ENCODE assay signal across 1 cellular context in the genomic region with DNA sequence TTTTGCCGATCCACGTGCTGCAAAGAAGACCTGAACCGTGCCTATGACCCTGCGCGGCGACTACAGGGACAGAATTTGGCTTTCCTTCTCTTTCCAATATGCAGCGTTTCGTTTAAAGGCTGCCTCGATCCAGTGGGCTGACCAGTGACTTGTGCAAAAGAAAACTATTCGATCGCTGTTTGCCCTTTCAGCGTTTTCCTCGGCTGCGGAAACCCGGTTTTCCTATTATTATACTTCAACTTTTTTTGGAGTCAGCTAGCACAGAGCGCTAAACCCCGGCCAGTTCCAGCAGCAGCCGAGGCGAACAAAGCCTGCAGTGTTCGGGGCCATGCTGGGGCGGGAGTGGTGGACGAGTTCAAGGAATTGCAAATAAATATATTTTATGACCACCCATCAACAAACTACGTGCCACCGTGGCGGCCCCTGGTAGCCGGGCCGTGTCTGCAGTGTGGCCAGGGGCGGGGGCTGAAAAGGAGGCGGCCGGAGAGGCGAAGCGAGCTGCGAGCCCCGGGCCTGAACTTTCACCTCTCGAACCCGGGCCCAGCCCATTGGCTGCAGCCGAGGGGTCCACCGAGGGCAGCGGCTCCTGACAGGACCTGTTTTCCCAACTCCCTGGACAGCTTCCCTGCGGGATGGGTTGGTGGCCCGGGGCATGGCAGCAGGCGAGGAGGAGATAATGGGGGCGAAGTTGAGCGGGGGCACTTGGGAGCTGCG.
TF ChIP-seq lines count a peak whose summit lies in the region.

No MANE protein-coding gene starts in this region.

TF ChIP-seq in HepG2, 621 proteins besides CTCF, POLR2A, EP300 and RAD21 (continued from another document):
- TF ChIP-seq ZNF552 (CRISPR knock-in tag; IDR thresholded peaks at IDR 0.05; ENCODE audit: borderline replicate concordance): no peak
- TF ChIP-seq NR2C2 (CRISPR knock-in tag; IDR thresholded peaks at IDR 0.05; ENCODE audit: borderline replicate concordance): peak; percentile 63
- TF ChIP-seq, protein P1, sequence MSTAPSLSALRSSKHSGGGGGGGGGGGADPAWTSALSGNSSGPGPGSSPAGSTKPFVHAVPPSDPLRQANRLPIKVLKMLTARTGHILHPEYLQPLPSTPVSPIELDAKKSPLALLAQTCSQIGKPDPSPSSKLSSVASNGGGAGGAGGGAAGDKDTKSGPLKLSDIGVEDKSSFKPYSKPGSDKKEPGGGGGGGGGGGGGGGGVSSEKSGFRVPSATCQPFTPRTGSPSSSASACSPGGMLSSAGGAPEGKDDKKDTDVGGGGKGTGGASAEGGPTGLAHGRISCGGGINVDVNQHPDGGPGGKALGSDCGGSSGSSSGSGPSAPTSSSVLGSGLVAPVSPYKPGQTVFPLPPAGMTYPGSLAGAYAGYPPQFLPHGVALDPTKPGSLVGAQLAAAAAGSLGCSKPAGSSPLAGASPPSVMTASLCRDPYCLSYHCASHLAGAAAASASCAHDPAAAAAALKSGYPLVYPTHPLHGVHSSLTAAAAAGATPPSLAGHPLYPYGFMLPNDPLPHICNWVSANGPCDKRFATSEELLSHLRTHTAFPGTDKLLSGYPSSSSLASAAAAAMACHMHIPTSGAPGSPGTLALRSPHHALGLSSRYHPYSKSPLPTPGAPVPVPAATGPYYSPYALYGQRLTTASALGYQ (CRISPR knock-in tag; IDR thresholded peaks at IDR 0.05): no peak
- TF ChIP-seq, protein P2, sequence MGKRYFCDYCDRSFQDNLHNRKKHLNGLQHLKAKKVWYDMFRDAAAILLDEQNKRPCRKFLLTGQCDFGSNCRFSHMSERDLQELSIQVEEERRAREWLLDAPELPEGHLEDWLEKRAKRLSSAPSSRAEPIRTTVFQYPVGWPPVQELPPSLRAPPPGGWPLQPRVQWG (CRISPR knock-in tag; IDR thresholded peaks at IDR 0.05; ENCODE audit: borderline replicate concordance, low read depth): no peak
- no peak for TF ChIP-seq ZSCAN29 (CRISPR knock-in tag; conservative IDR thresholded peaks at IDR 0.05)
- TF ChIP-seq TBP (CRISPR knock-in tag; IDR thresholded peaks at IDR 0.05): no peak
- TF ChIP-seq, protein P3, sequence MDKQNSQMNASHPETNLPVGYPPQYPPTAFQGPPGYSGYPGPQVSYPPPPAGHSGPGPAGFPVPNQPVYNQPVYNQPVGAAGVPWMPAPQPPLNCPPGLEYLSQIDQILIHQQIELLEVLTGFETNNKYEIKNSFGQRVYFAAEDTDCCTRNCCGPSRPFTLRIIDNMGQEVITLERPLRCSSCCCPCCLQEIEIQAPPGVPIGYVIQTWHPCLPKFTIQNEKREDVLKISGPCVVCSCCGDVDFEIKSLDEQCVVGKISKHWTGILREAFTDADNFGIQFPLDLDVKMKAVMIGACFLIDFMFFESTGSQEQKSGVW (CRISPR knock-in tag; IDR thresholded peaks at IDR 0.05; ENCODE audit: borderline replicate concordance): no peak
- TF ChIP-seq, protein P4, sequence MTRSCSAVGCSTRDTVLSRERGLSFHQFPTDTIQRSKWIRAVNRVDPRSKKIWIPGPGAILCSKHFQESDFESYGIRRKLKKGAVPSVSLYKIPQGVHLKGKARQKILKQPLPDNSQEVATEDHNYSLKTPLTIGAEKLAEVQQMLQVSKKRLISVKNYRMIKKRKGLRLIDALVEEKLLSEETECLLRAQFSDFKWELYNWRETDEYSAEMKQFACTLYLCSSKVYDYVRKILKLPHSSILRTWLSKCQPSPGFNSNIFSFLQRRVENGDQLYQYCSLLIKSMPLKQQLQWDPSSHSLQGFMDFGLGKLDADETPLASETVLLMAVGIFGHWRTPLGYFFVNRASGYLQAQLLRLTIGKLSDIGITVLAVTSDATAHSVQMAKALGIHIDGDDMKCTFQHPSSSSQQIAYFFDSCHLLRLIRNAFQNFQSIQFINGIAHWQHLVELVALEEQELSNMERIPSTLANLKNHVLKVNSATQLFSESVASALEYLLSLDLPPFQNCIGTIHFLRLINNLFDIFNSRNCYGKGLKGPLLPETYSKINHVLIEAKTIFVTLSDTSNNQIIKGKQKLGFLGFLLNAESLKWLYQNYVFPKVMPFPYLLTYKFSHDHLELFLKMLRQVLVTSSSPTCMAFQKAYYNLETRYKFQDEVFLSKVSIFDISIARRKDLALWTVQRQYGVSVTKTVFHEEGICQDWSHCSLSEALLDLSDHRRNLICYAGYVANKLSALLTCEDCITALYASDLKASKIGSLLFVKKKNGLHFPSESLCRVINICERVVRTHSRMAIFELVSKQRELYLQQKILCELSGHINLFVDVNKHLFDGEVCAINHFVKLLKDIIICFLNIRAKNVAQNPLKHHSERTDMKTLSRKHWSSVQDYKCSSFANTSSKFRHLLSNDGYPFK (CRISPR knock-in tag; IDR thresholded peaks at IDR 0.05; ENCODE audit: borderline replicate concordance): no peak
- TF ChIP-seq SOX6 (IDR thresholded peaks at IDR 0.05): no peak
- TF ChIP-seq SOX6 (CRISPR knock-in tag; IDR thresholded peaks at IDR 0.05): 0 out of 2 replicates have a peak, but pooled peaks have one; percentile 10
- TF ChIP-seq, protein P5, sequence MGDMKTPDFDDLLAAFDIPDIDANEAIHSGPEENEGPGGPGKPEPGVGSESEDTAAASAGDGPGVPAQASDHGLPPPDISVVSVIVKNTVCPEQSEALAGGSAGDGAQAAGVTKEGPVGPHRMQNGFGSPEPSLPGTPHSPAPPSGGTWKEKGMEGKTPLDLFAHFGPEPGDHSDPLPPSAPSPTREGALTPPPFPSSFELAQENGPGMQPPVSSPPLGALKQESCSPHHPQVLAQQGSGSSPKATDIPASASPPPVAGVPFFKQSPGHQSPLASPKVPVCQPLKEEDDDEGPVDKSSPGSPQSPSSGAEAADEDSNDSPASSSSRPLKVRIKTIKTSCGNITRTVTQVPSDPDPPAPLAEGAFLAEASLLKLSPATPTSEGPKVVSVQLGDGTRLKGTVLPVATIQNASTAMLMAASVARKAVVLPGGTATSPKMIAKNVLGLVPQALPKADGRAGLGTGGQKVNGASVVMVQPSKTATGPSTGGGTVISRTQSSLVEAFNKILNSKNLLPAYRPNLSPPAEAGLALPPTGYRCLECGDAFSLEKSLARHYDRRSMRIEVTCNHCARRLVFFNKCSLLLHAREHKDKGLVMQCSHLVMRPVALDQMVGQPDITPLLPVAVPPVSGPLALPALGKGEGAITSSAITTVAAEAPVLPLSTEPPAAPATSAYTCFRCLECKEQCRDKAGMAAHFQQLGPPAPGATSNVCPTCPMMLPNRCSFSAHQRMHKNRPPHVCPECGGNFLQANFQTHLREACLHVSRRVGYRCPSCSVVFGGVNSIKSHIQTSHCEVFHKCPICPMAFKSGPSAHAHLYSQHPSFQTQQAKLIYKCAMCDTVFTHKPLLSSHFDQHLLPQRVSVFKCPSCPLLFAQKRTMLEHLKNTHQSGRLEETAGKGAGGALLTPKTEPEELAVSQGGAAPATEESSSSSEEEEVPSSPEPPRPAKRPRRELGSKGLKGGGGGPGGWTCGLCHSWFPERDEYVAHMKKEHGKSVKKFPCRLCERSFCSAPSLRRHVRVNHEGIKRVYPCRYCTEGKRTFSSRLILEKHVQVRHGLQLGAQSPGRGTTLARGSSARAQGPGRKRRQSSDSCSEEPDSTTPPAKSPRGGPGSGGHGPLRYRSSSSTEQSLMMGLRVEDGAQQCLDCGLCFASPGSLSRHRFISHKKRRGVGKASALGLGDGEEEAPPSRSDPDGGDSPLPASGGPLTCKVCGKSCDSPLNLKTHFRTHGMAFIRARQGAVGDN (CRISPR knock-in tag; IDR thresholded peaks at IDR 0.05): peak; percentile 37; the same call in 1 of the 2 replicates
- TF ChIP-seq POGZ (CRISPR knock-in tag; IDR thresholded peaks at IDR 0.05): no peak
- TF ChIP-seq ZNF367 (CRISPR knock-in tag; IDR thresholded peaks at IDR 0.05; ENCODE audit: borderline replicate concordance): no peak
- no peak for TF ChIP-seq YEATS4 (CRISPR knock-in tag; IDR thresholded peaks at IDR 0.05; ENCODE audit: borderline replicate concordance)
- no peak for TF ChIP-seq ZNF572 (CRISPR knock-in tag; IDR thresholded peaks at IDR 0.05)
- no peak for TF ChIP-seq RFX5 (IDR thresholded peaks at IDR 0.05; ENCODE audit: low read depth, low read length)
- no peak for TF ChIP-seq RFX1 (IDR thresholded peaks at IDR 0.05)
- TF ChIP-seq, protein P6, sequence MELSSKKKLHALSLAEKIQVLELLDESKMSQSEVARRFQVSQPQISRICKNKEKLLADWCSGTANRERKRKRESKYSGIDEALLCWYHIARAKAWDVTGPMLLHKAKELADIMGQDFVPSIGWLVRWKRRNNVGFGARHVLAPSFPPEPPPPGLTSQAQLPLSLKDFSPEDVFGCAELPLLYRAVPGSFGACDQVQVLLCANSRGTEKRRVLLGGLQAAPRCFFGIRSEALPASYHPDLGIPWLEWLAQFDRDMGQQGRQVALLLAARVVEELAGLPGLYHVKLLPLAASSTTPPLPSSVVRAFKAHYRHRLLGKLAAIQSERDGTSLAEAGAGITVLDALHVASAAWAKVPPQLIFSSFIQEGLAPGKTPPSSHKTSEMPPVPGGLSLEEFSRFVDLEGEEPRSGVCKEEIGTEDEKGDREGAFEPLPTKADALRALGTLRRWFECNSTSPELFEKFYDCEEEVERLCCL (CRISPR knock-in tag; IDR thresholded peaks at IDR 0.05; ENCODE audit: borderline replicate concordance): no peak
- TF ChIP-seq, protein P7, sequence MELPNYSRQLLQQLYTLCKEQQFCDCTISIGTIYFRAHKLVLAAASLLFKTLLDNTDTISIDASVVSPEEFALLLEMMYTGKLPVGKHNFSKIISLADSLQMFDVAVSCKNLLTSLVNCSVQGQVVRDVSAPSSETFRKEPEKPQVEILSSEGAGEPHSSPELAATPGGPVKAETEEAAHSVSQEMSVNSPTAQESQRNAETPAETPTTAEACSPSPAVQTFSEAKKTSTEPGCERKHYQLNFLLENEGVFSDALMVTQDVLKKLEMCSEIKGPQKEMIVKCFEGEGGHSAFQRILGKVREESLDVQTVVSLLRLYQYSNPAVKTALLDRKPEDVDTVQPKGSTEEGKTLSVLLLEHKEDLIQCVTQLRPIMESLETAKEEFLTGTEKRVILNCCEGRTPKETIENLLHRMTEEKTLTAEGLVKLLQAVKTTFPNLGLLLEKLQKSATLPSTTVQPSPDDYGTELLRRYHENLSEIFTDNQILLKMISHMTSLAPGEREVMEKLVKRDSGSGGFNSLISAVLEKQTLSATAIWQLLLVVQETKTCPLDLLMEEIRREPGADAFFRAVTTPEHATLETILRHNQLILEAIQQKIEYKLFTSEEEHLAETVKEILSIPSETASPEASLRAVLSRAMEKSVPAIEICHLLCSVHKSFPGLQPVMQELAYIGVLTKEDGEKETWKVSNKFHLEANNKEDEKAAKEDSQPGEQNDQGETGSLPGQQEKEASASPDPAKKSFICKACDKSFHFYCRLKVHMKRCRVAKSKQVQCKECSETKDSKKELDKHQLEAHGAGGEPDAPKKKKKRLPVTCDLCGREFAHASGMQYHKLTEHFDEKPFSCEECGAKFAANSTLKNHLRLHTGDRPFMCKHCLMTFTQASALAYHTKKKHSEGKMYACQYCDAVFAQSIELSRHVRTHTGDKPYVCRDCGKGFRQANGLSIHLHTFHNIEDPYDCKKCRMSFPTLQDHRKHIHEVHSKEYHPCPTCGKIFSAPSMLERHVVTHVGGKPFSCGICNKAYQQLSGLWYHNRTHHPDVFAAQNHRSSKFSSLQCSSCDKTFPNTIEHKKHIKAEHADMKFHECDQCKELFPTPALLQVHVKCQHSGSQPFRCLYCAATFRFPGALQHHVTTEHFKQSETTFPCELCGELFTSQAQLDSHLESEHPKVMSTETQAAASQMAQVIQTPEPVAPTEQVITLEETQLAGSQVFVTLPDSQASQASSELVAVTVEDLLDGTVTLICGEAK (IDR thresholded peaks at IDR 0.05): no peak
- TF ChIP-seq, protein P7 (CRISPR knock-in tag; IDR thresholded peaks at IDR 0.05): no peak
- TF ChIP-seq ZNF234 (CRISPR knock-in tag; conservative IDR thresholded peaks at IDR 0.05): no peak
- TF ChIP-seq TCF12 (IDR thresholded peaks at IDR 0.05): no peak
- no peak for TF ChIP-seq TCF12 (CRISPR knock-in tag; IDR thresholded peaks at IDR 0.05)
- no peak for TF ChIP-seq HMG20A (CRISPR knock-in tag; IDR thresholded peaks at IDR 0.05; ENCODE audit: borderline replicate concordance)
- no peak for TF ChIP-seq ZBTB21 (CRISPR knock-in tag; IDR thresholded peaks at IDR 0.05)
- no peak for TF ChIP-seq ZKSCAN8 (CRISPR knock-in tag; IDR thresholded peaks at IDR 0.05; ENCODE audit: borderline replicate concordance)
- 0 out of 2 replicates have a peak, but pooled peaks have one; percentile 27 for TF ChIP-seq BCL6 (CRISPR knock-in tag; IDR thresholded peaks at IDR 0.05)
- TF ChIP-seq HMG20B (CRISPR knock-in tag; conservative IDR thresholded peaks at IDR 0.05): no peak
- no peak for TF ChIP-seq ZNF180 (CRISPR knock-in tag; IDR thresholded peaks at IDR 0.05; ENCODE audit: borderline replicate concordance, low read depth)
- no peak for TF ChIP-seq RBFOX2 (IDR thresholded peaks at IDR 0.05; ENCODE audit: low read depth, low read length)
- no peak for TF ChIP-seq ONECUT2 (CRISPR knock-in tag; IDR thresholded peaks at IDR 0.05)
- no peak for TF ChIP-seq KDM5A (IDR thresholded peaks at IDR 0.05; ENCODE audit: borderline replicate concordance, low read length)
- 0 out of 2 replicates have a peak, but pooled peaks have one; percentile 39 for TF ChIP-seq ZNF782 (CRISPR knock-in tag; IDR thresholded peaks at IDR 0.05; ENCODE audit: borderline replicate concordance)
- TF ChIP-seq ZFP90 (CRISPR knock-in tag; IDR thresholded peaks at IDR 0.05; ENCODE audit: borderline replicate concordance): no peak
- TF ChIP-seq ZNF766 (CRISPR knock-in tag; IDR thresholded peaks at IDR 0.05; ENCODE audit: borderline replicate concordance): no peak
